Comparison of ENCODE assay signal across 13 cellular contexts in the genomic region with DNA sequence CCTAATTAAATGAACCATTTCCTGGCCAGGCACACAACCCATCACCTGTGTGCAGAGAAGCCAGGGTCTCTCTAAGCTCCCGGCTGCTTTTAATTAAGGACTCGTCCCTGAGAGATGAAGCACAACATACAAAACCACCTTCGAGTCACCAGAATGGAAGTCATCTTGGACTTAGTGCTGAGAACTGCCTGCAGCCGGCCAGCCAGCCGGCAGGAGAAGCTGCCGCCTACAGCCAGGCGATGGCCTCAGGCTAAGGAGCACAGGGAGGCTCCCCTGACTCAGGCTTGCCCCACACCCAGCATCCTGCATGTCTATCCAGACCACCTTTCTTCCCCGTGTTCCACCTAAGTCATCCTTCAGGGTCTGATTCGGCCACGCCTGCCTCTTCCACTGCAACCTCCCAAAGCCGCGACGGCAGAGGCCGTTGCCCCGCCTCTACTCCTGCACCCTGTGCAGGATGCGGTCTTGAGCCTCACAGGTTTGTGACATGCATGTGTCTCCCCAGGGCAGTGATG.
DNase-seq lines count a peak whose midpoint lies in the region; ATAC-seq, FAIRE-seq and TF ChIP-seq lines count a peak whose summit lies in the region.
"Had no signal": no experiment of that assay in that cellular context is flagged by ENCODE, and none has a peak within 500 bp of the region (broad histone marks: within the 10 kb centered on the region; RNA-seq: fewer than 3 reads in every experiment).

No MANE protein-coding gene starts in this region.

- H3K9me2 ChIP-seq in OCI-LY7 (ENCODE audit: insufficient read depth, low read length), result no peaks in the 10 kb centered on the region

- FAIRE-seq in frontal cortex (lab: Jason Lieb, UNC), result no peak

- DNase-seq in AG09319 (ENCODE audit: extremely low read depth, low read depth) (no peak), H9 (peak; percentile 41), astrocyte of the spinal cord (ENCODE audit: low read depth, low spot score) (peak; percentile 68), islet precursor cell (peak; percentile 96), frontal cortex (ENCODE audit: low spot score in 2 of 2) (no peak), OCI-LY7 (ENCODE audit: low spot score) (no peak)
- DNase-seq: activated CD4-positive, alpha-beta T cell treated with anti-CD3 and anti-CD28 coated beads for 48 hours; hippocampal formation; NCI-H1694 treated with DMSO at 0.1 percent for 48 hours; stimulated activated CD4-positive, alpha-beta T cell treated with anti-CD3 and anti-CD28 coated beads, Interleukin-4, amount 100 ng/mL, for 24 hours had no signal

- no peak overlapping the region for H2BK120ac ChIP-seq in H9 (ENCODE audit: low read depth, low read length, poor library complexity, severe bottlenecking)

- no peak overlapping the region for H3K4me3 ChIP-seq in astrocyte of the spinal cord (ENCODE audit: low read depth, low read length)
- no peak overlapping the region for H3K4me3 ChIP-seq in OCI-LY7 (ENCODE audit: low read depth, low read length, poor library complexity, severe bottlenecking)
- H3K4me3 ChIP-seq: tibial nerve had no signal

- no peak overlapping the region for H2BK20ac ChIP-seq in H9 (ENCODE audit: low read depth, low read length, poor library complexity, severe bottlenecking)

- H3K18ac ChIP-seq in H9 (ENCODE audit: insufficient read length, low read depth, low read length), result no peak overlapping the region

- no peak overlapping the region for H2BK5ac ChIP-seq in H9 (ENCODE audit: insufficient read length, low read length)

- H3K56ac ChIP-seq in H9 (ENCODE audit: insufficient read length, low read depth, low read length), result no peak overlapping the region

- H2AFZ ChIP-seq in H9 (ENCODE audit: low read length), result no peak overlapping the region
- no peak overlapping the region for H2AFZ ChIP-seq in OCI-LY7 (ENCODE audit: low read length)

- H2BK12ac ChIP-seq in H9 (ENCODE audit: insufficient read length, low read depth, low read length), result no peak overlapping the region

- H2AK5ac ChIP-seq in H9 (ENCODE audit: insufficient read length, low read length), result no peak overlapping the region

- H3K4me2 ChIP-seq in H9 (ENCODE audit: insufficient read depth, insufficient read length, low read length), result no peak overlapping the region
- no peak overlapping the region for H3K4me2 ChIP-seq in OCI-LY7 (ENCODE audit: low read length)

- BruUV-seq in OCI-LY7 (replicated peaks; lab: Mats Ljungman, UMichigan), result no TSS peak

- H3K27ac ChIP-seq in H9 (ENCODE audit: insufficient read length, low read depth, low read length) (no peak overlapping the region), OCI-LY7 (ENCODE audit: low read depth, low read length, poor library complexity, severe bottlenecking) (no peak overlapping the region)
- H3K27ac ChIP-seq: tibial nerve had no signal

- peak overlapping the region; percentile 56 to 78 (median 56); a peak in 5 of 7 replicates for H3K27ac Mint-ChIP-seq in H9

- no peak overlapping the region for H3K4me3 Mint-ChIP-seq in H9

- H3K36me3 Mint-ChIP-seq in H9 (ENCODE audit: insufficient read depth in 1 of 3, low read depth in 3 of 3), result peaks cover 7 to 15% (median 11%) of the 10 kb centered on the region in 3 experiments; a peak in 6 of 7 replicates

- H3K23ac ChIP-seq in H9 (ENCODE audit: insufficient read length, low read depth, low read length), result no peak overlapping the region

- peaks cover 39 to 56% of the 10 kb centered on the region in 2 experiments for H3K4me1 Mint-ChIP-seq in H9

- no peak overlapping the region for H3K9ac ChIP-seq in H9 (ENCODE audit: extremely low read depth, insufficient read length, low read length)

- TF ChIP-seq CTCF in AG09319 (IDR thresholded peaks at IDR 0.05; ENCODE audit: low read depth, low read length) (peak; percentile 30), H9 (conservative IDR thresholded peaks at IDR 0.05) (no peak), astrocyte of the spinal cord (IDR thresholded peaks at IDR 0.05; ENCODE audit: low read depth, low read length) (peak; percentile 29), OCI-LY7 (conservative IDR thresholded peaks at IDR 0.05; ENCODE audit: low read length) (no peak)

- H3K36me3 ChIP-seq in OCI-LY7 (ENCODE audit: insufficient read depth, low read length), result no peaks in the 10 kb centered on the region

- in situ Hi-C loops in astrocyte of the spinal cord (cut with HindIII; ENCODE audit: low sequenced_read_pairs), result no loop called here

- no peak overlapping the region for H4K91ac ChIP-seq in H9 (ENCODE audit: insufficient read length, low read depth, low read length)

- H3K4me1 ChIP-seq in H9 (ENCODE audit: insufficient read depth, low read length), result no peaks in the 10 kb centered on the region
- peaks cover 40% of the 10 kb centered on the region for H3K4me1 ChIP-seq in OCI-LY7 (ENCODE audit: insufficient read depth, low read length, poor library complexity, severe bottlenecking)

- CTCF ChIA-PET in OCI-LY7 (lab: Charles Lee; ENCODE audit: unreplicated experiment), result no interaction called here

- H3K27me3 ChIP-seq in H9 (ENCODE audit: insufficient read depth, low read length), result no peaks in the 10 kb centered on the region
- H3K27me3 ChIP-seq: tibial nerve had no signal

- no peak overlapping the region for H4K5ac ChIP-seq in H9 (ENCODE audit: insufficient read length, low read depth, low read length)

- intact Hi-C loops in OCI-LY7 (cut with micrococcal nuclease; ENCODE audit: unreplicated experiment), result no loop called here

- POLR2A ChIA-PET in OCI-LY7 (lab: Charles Lee), result no interaction called here

- ATAC-seq in activated CD4-positive, CD25-positive, alpha-beta regulatory T cell treated with anti-CD3 and anti-CD28 coated beads, Interleukin-2, amount 50 U/mL, for 24 hours, result no peak
- ATAC-seq in HG02981 (IDR thresholded peaks at IDR 0.05; ENCODE audit: unreplicated experiment), result no peak

- H4K20me1 ChIP-seq in H9 (ENCODE audit: control insufficient read depth, insufficient read depth, insufficient read length) (peaks cover 3% of the 10 kb centered on the region), OCI-LY7 (ENCODE audit: insufficient read depth, low read length) (no peaks in the 10 kb centered on the region)

- H3K9me3 ChIP-seq in H9 (ENCODE audit: control insufficient read depth, low read depth, low read length), result no peaks in the 10 kb centered on the region
- H3K9me3 ChIP-seq in OCI-LY7 (ENCODE audit: low read length), result no peaks in the 10 kb centered on the region
- H3K9me3 ChIP-seq: tibial nerve had no signal

- H3K9me3 Mint-ChIP-seq in H9, result no peaks in the 10 kb centered on the region

- H3K27me3 Mint-ChIP-seq in H9 (ENCODE audit: low read depth), result no peaks in the 10 kb centered on the region

- no peak overlapping the region for H2BK15ac ChIP-seq in H9 (ENCODE audit: low read depth, low read length)

- H3K4ac ChIP-seq in H9 (ENCODE audit: low read depth, low read length), result no peak overlapping the region

- no peak overlapping the region; the same call in 1 of the 2 replicates for H3K14ac ChIP-seq in H9 (ENCODE audit: insufficient read depth, low read length)

- WGBS in H9 (ENCODE audit: extremely low coverage, insufficient read length, low lambda C conversion rate), result no CpG with 5 or more reads among the region's 16 CpGs

- H3K79me2 ChIP-seq in H9 (ENCODE audit: insufficient read depth, low read length) (peaks cover 2% of the 10 kb centered on the region; the same call in 1 of the 2 replicates), OCI-LY7 (ENCODE audit: insufficient read depth, low read depth, low read length) (peaks cover 8% of the 10 kb centered on the region; the same call in 1 of the 2 replicates)

- H4K8ac ChIP-seq in H9 (replicated peaks; ENCODE audit: insufficient read length, low read depth, low read length), result no peak overlapping the region

- H3K23me2 ChIP-seq in H9 (ENCODE audit: insufficient read length, low read depth, low read length, poor library complexity, severe bottlenecking), result no peaks in the 10 kb centered on the region

- H3T11ph ChIP-seq in H9 (ENCODE audit: low read length), result no peak overlapping the region

- H3K79me1 ChIP-seq in H9 (ENCODE audit: insufficient read depth, low read depth, low read length, poor library complexity, severe bottlenecking), result peaks cover 2% of the 10 kb centered on the region

Comparison
In these comparisons a context has a peak if more than half of its experiments do, and no peak if none do; other contexts are left out.
1. DNase-seq: peak in H9 (single experiment), astrocyte of the spinal cord (single experiment) and islet precursor cell (single experiment); none in AG09319 (single experiment), frontal cortex (0 of 2) and OCI-LY7 (single experiment).
2. CTCF ChIP-seq: peak in AG09319 (single experiment) and astrocyte of the spinal cord (single experiment); none in H9 (single experiment) and OCI-LY7 (single experiment).